Comparison of ENCODE assay signal across 14 cellular contexts in genomic region chr12:75666126-75666979, GRCh38.
DNase-seq lines count a peak whose midpoint lies in the region; ATAC-seq and TF ChIP-seq lines count a peak whose summit lies in the region.
"Had no signal": no experiment of that assay in that cellular context is flagged by ENCODE, and none has a peak within 500 bp of the region (broad histone marks: within the 10 kb centered on the region; RNA-seq: fewer than 3 reads in every experiment).

No MANE protein-coding gene starts in this region.

- H3K4me1 ChIP-seq in osteoblast (ENCODE audit: insufficient read depth, low read length) (peaks cover 41% of the 10 kb centered on the region), prostate gland (replicated peaks) (no peaks in the 10 kb centered on the region)

- DNase-seq in DMS53 (lab: John Stamatoyannopoulos, UW) (peak; percentile 41), RPMI7951 (ENCODE audit: low read depth) (peak; percentile 62), fibroblast of villous mesenchyme (ENCODE audit: low read depth) (peak; percentile 53), osteoblast (ENCODE audit: insufficient read length, low spot score, missing footprints) (peak; percentile 25), endothelial cell (ENCODE audit: low spot score) (no peak), prostate gland (ENCODE audit: low spot score) (no peak), MG63 (no peak)
- DNase-seq: activated CD4-positive, alpha-beta T cell treated with anti-CD3 and anti-CD28 coated beads, Interleukin-2, amount 10 ng/mL, durations not matched to agents 7 days and 5 days; naive B cell; Right ventricle myocardium superior had no signal

- H3K27me3 Mint-ChIP-seq in endothelial cell (ENCODE audit: unreplicated experiment): no peaks in the 10 kb centered on the region
- H3K27me3 Mint-ChIP-seq: naive B cell had no signal

- peaks cover 13% of the 10 kb centered on the region for H3K4me1 Mint-ChIP-seq in endothelial cell (ENCODE audit: unreplicated experiment)
- H3K4me1 Mint-ChIP-seq: activated CD4-positive, alpha-beta T cell treated with anti-CD3 and anti-CD28 coated beads, Interleukin-2, amount 10 ng/mL, durations not matched to agents 7 days and 5 days; naive B cell had no signal

- 63% methylated on average over 5 of the region's 5 CpGs for WGBS in prostate gland

- H3K79me2 ChIP-seq in osteoblast (ENCODE audit: insufficient read depth, low read length): no peaks in the 10 kb centered on the region

- H3K4me3 ChIP-seq in fibroblast of villous mesenchyme (ENCODE audit: low read depth, low read length): no peak overlapping the region
- no peak overlapping the region for H3K4me3 ChIP-seq in osteoblast (ENCODE audit: insufficient read depth, low read length)
- H3K4me3 ChIP-seq in prostate gland: no peak overlapping the region
- no peak overlapping the region for H3K4me3 ChIP-seq in MG63
- H3K4me3 ChIP-seq: dorsolateral prefrontal cortex had no signal

- no peak overlapping the region for H3K27ac Mint-ChIP-seq in endothelial cell (ENCODE audit: unreplicated experiment)
- H3K27ac Mint-ChIP-seq: activated CD4-positive, alpha-beta T cell treated with anti-CD3 and anti-CD28 coated beads, Interleukin-2, amount 10 ng/mL, durations not matched to agents 7 days and 5 days; stimulated activated naive CD8-positive, alpha-beta T cell treated with anti-CD3 and anti-CD28 coated beads, Interleukin-15, Interleukin-2, amounts not matched to agents 100 ng/mL and 50 ng/mL, for 24 hours had no signal

- H3K27me3 ChIP-seq in osteoblast (ENCODE audit: insufficient read depth, low read length): no peaks in the 10 kb centered on the region
- no peaks in the 10 kb centered on the region for H3K27me3 ChIP-seq in prostate gland (replicated peaks; ENCODE audit: insufficient read depth)
- H3K27me3 ChIP-seq in MG63: no peaks in the 10 kb centered on the region
- H3K27me3 ChIP-seq: dorsolateral prefrontal cortex had no signal

- H2AFZ ChIP-seq in osteoblast (ENCODE audit: low read length): no peak overlapping the region

- no peaks in the 10 kb centered on the region for H3K36me3 Mint-ChIP-seq in endothelial cell (ENCODE audit: low read depth, unreplicated experiment)
- H3K36me3 Mint-ChIP-seq: naive B cell had no signal

- no peaks in the 10 kb centered on the region for H4K20me1 ChIP-seq in osteoblast (ENCODE audit: insufficient read depth, low read length)

- TF ChIP-seq CTCF in fibroblast of villous mesenchyme (IDR thresholded peaks at IDR 0.05; ENCODE audit: insufficient read depth, low read depth, low read length) (no peak), osteoblast (IDR thresholded peaks at IDR 0.05; ENCODE audit: extremely low read depth, low read depth, low read length) (no peak), endothelial cell (IDR thresholded peaks at IDR 0.05; ENCODE audit: unreplicated experiment) (no peak), prostate gland (IDR thresholded peaks at IDR 0.05) (no peak)

- H3K4me2 ChIP-seq in osteoblast (ENCODE audit: insufficient read depth, low read length): peak overlapping the region; percentile 54

- no peak for ATAC-seq in HG03432 (IDR thresholded peaks at IDR 0.05; ENCODE audit: unreplicated experiment)

- TF ChIP-seq POLR2A in prostate gland (IDR thresholded peaks at IDR 0.05): no peak

- no peaks in the 10 kb centered on the region for H3K9me3 Mint-ChIP-seq in endothelial cell (ENCODE audit: unreplicated experiment)
- H3K9me3 Mint-ChIP-seq: activated CD4-positive, alpha-beta T cell treated with anti-CD3 and anti-CD28 coated beads, Interleukin-2, amount 10 ng/mL, durations not matched to agents 7 days and 5 days; naive B cell; stimulated activated naive CD8-positive, alpha-beta T cell treated with anti-CD3 and anti-CD28 coated beads, Interleukin-15, Interleukin-2, amounts not matched to agents 100 ng/mL and 50 ng/mL, for 24 hours had no signal

- intact Hi-C loops in prostate gland (cut with DNase I): no loop called here

- H3K27ac ChIP-seq in osteoblast (ENCODE audit: low read depth, low read length) (peak overlapping the region; percentile 81), prostate gland (no peak overlapping the region)
- H3K27ac ChIP-seq: C4-2B had no signal

- H3K9me3 ChIP-seq in osteoblast (ENCODE audit: low read depth, low read length) (no peaks in the 10 kb centered on the region), prostate gland (no peaks in the 10 kb centered on the region), MG63 (no peaks in the 10 kb centered on the region)

- no peaks in the 10 kb centered on the region for H3K36me3 ChIP-seq in osteoblast (ENCODE audit: insufficient read depth, low read length)
- no peaks in the 10 kb centered on the region for H3K36me3 ChIP-seq in prostate gland
- no peaks in the 10 kb centered on the region for H3K36me3 ChIP-seq in MG63

- H3K4me3 Mint-ChIP-seq in endothelial cell (ENCODE audit: unreplicated experiment): no peak overlapping the region
- H3K4me3 Mint-ChIP-seq: activated CD4-positive, alpha-beta T cell treated with anti-CD3 and anti-CD28 coated beads, Interleukin-2, amount 10 ng/mL, durations not matched to agents 7 days and 5 days; naive B cell; stimulated activated naive CD8-positive, alpha-beta T cell treated with anti-CD3 and anti-CD28 coated beads, Interleukin-15, Interleukin-2, amounts not matched to agents 100 ng/mL and 50 ng/mL, for 24 hours had no signal

Comparison
In these comparisons a context has a peak if more than half of its experiments do, and no peak if none do; other contexts are left out.
1. DNase-seq: peak in DMS53 (single experiment), RPMI7951 (single experiment), fibroblast of villous mesenchyme (single experiment) and osteoblast (single experiment); none in endothelial cell (single experiment), prostate gland (single experiment) and MG63 (single experiment).